30 cellular contexts compared by ENCODE assay signal in genomic region chr7:124338861-124339260, GRCh38.
"Had no signal": no experiment of that assay in that cellular context is flagged by ENCODE, and none has a peak within 500 bp of the region (broad histone marks: within the 10 kb centered on the region; RNA-seq: fewer than 3 reads in every experiment).

No MANE protein-coding gene starts in this region.

- H3K27ac ChIP-seq: ascending aorta, cardiac muscle cell, WERI-Rb-1 had no signal

- H3K4me1 ChIP-seq: ascending aorta had no signal

- ATAC-seq: activated CD4-positive, alpha-beta T cell treated with anti-CD3 and anti-CD28 coated beads for 36 hours; activated CD4-positive, CD25-positive, alpha-beta regulatory T cell treated with anti-CD3 and anti-CD28 coated beads, Interleukin-2, amount 50 U/mL, for 24 hours; activated CD8-positive, alpha-beta memory T cell treated with anti-CD3 and anti-CD28 coated beads, Interleukin-2, amount 10 ng/mL, durations not matched to agents 7 days and 5 days; activated CD8-positive, alpha-beta T cell treated with anti-CD3 and anti-CD28 coated beads, Interleukin-2, amount 10 ng/mL, durations not matched to agents 7 days and 5 days; activated naive CD8-positive, alpha-beta T cell treated with anti-CD3 and anti-CD28 coated beads, Interleukin-2, amount 50 U/mL, for 24 hours; WTC11 had no signal

- H3K27me3 ChIP-seq: ascending aorta had no signal

- H3K4me3 ChIP-seq: ascending aorta, cardiac muscle cell had no signal

- DNase-seq: activated CD4-positive, alpha-beta memory T cell treated with anti-CD3 and anti-CD28 coated beads, Interleukin-2, amount 10 ng/mL, durations not matched to agents 7 days and 5 days; activated CD4-positive, alpha-beta T cell treated with anti-CD3 and anti-CD28 coated beads for 1 hour; activated CD4-positive, alpha-beta T cell treated with anti-CD3 and anti-CD28 coated beads for 36 hours; activated CD4-positive, alpha-beta T cell treated with anti-CD3 and anti-CD28 coated beads for 48 hours; activated CD4-positive, alpha-beta T cell treated with anti-CD3 and anti-CD28 coated beads, Interleukin-2, amount 10 ng/mL, durations not matched to agents 7 days and 5 days; activated CD4-positive, alpha-beta T cell treated with anti-CD3 and anti-CD28 coated beads, Interleukin-2, amount 50 U/mL, for 48 hours; activated CD4-positive, CD25-positive, alpha-beta regulatory T cell; activated CD8-positive, alpha-beta memory T cell treated with anti-CD3 and anti-CD28 coated beads for 24 hours; activated CD8-positive, alpha-beta memory T cell treated with anti-CD3 and anti-CD28 coated beads, Interleukin-2, amount 10 ng/mL, durations not matched to agents 7 days and 5 days; activated CD8-positive, alpha-beta memory T cell treated with anti-CD3 and anti-CD28 coated beads, Interleukin-2, amount 50 U/mL, for 48 hours; activated CD8-positive, alpha-beta T cell treated with anti-CD3 and anti-CD28 coated beads, Interleukin-2, amount 10 ng/mL, durations not matched to agents 7 days and 5 days; activated effector memory CD4-positive, alpha-beta T cell treated with Interleukin-2 at 50 U/mL for 16 hours; activated gamma-delta T cell; activated naive CD4-positive, alpha-beta T cell treated with anti-CD3 and anti-CD28 coated beads, Interleukin-2, amount 10 ng/mL, durations not matched to agents 7 days and 5 days; activated naive CD4-positive, alpha-beta T cell treated with Interleukin-2 at 50 U/mL for 16 hours; activated naive CD8-positive, alpha-beta T cell treated with anti-CD3 and anti-CD28 coated beads, Interleukin-2, amount 10 ng/mL, durations not matched to agents 7 days and 5 days; activated naive CD8-positive, alpha-beta T cell treated with anti-CD3 and anti-CD28 coated beads, Interleukin-2, amount 50 U/mL, for 24 hours; activated T-cell treated with anti-CD3 and anti-CD28 coated beads, Interleukin-2, amount 50 U/mL, for 24 hours; activated T-cell treated with anti-CD3 and anti-CD28 coated beads, Interleukin-2, amount 50 U/mL, for 48 hours; amygdala; anterior cingulate cortex; caudate nucleus; cerebellar nuclear complex; T-helper 2 cell; T-helper 9 cell; WERI-Rb-1 had no signal

- H3K9me3 ChIP-seq: ascending aorta had no signal

- H3K36me3 ChIP-seq: ascending aorta, cardiac muscle cell, WERI-Rb-1 had no signal
